Comparison of ENCODE assay signal across 9 cellular contexts in the genomic region with DNA sequence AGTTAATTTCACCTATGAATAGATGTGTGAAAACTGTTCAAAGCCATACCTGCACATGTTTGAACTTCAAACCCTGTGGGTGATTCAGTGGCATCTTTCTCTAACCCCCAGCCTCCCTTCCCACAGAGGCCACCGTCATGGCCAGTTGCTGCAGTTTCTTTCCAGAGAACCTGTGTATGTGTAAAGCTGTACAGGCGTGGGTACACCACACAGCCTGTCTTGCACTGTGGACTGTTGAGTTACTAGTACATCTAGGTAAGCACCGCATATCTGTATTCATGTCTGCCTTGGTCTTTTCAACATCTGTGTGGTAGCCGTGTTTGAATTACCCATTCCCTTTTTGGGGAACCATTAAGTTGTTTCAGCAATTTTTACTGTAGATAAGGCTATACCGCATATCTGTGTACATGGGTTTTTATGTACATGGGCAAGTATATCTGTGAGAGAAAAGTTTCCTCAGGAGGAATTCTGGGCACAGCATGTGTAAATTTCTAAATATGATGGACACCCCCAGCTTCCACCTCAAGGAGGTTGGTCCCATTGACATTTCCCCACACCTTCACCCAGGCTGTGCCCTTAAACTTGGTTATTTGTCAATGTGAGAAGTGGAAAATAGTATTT. TPM values are rescaled to one million over a fixed set of nuclear protein-coding genes. Genes with fewer than 3 reads are reported as not detected.
DNase-seq lines count a peak whose midpoint lies in the region; ATAC-seq and TF ChIP-seq lines count a peak whose summit lies in the region.
"Had no signal": no experiment of that assay in that cellular context is flagged by ENCODE, and none has a peak within 500 bp of the region (broad histone marks: within the 10 kb centered on the region; RNA-seq: fewer than 3 reads in every experiment).

No MANE protein-coding gene starts in this region.

- H3K4me2 ChIP-seq in mesendoderm (ENCODE audit: low read length) (no peak overlapping the region), H9 (ENCODE audit: insufficient read depth, insufficient read length, low read length) (no peak overlapping the region)

- intact Hi-C loops in left ventricle myocardium superior (cut with micrococcal nuclease): no loop called here

- no peaks in the 10 kb centered on the region for H3K36me3 ChIP-seq in mesendoderm (ENCODE audit: control insufficient read depth, insufficient read depth, low read length)

- H3K4me3 Mint-ChIP-seq in HFFc6 (peak overlapping the region; percentile 99), H9 (no peak overlapping the region)
- no peak overlapping the region for H3K4me3 Mint-ChIP-seq in activated naive CD8-positive, alpha-beta T cell treated with anti-CD3 and anti-CD28 coated beads for 36 hours
- H3K4me3 Mint-ChIP-seq in stimulated activated memory B cell treated with anti-CD40 and anti-IgM and Interleukin-4, amounts not matched to agents 10 μg/mL and 1 μg/mL and 100 μg/mL, for 72 hours: no peak overlapping the region

- H3K23ac ChIP-seq in mesendoderm (ENCODE audit: low read length) (no peak overlapping the region), H9 (ENCODE audit: insufficient read length, low read depth, low read length) (no peak overlapping the region)

- no peak overlapping the region for H2BK12ac ChIP-seq in H9 (ENCODE audit: insufficient read length, low read depth, low read length)

- H2AK5ac ChIP-seq in mesendoderm (ENCODE audit: low read length): no peak overlapping the region
- no peak overlapping the region for H2AK5ac ChIP-seq in H9 (ENCODE audit: insufficient read length, low read length)

- no peaks in the 10 kb centered on the region for H3K27me3 ChIP-seq in mesendoderm (ENCODE audit: insufficient read depth, low read length, poor library complexity)
- no peaks in the 10 kb centered on the region for H3K27me3 ChIP-seq in H9 (ENCODE audit: insufficient read depth, low read length)

- H3K79me2 ChIP-seq in mesendoderm (ENCODE audit: control insufficient read depth, insufficient read depth, low read length): no peaks in the 10 kb centered on the region
- H3K79me2 ChIP-seq in H9 (ENCODE audit: insufficient read depth, low read length): no peaks in the 10 kb centered on the region

- H3T11ph ChIP-seq in H9 (ENCODE audit: low read length): no peak overlapping the region

- H2BK20ac ChIP-seq in H9 (ENCODE audit: low read depth, low read length, poor library complexity, severe bottlenecking): no peak overlapping the region

- H3K27ac Mint-ChIP-seq in HFFc6: peak overlapping the region; percentile 98
- H3K27ac Mint-ChIP-seq in activated naive CD8-positive, alpha-beta T cell treated with anti-CD3 and anti-CD28 coated beads for 36 hours: peak overlapping the region; percentile 45
- peak overlapping the region; percentile 42 for H3K27ac Mint-ChIP-seq in stimulated activated memory B cell treated with anti-CD40 and anti-IgM and Interleukin-4, amounts not matched to agents 10 μg/mL and 1 μg/mL and 100 μg/mL, for 72 hours
- no peak overlapping the region for H3K27ac Mint-ChIP-seq in H9

- H3K9me3 Mint-ChIP-seq in HFFc6 (peaks cover 83% of the 10 kb centered on the region), H9 (no peaks in the 10 kb centered on the region)
- no peaks in the 10 kb centered on the region for H3K9me3 Mint-ChIP-seq in activated naive CD8-positive, alpha-beta T cell treated with anti-CD3 and anti-CD28 coated beads for 36 hours
- H3K9me3 Mint-ChIP-seq in stimulated activated memory B cell treated with anti-CD40 and anti-IgM and Interleukin-4, amounts not matched to agents 10 μg/mL and 1 μg/mL and 100 μg/mL, for 72 hours: no peaks in the 10 kb centered on the region

- peak; percentile 4 for ATAC-seq in left ventricle myocardium superior
- no peak for ATAC-seq in stimulated activated memory B cell treated with anti-CD40 and anti-IgM and Interleukin-4, amounts not matched to agents 10 μg/mL and 1 μg/mL and 100 μg/mL, for 72 hours

- peaks cover 98% of the 10 kb centered on the region for H3K27me3 Mint-ChIP-seq in HFFc6 (ENCODE audit: insufficient read depth)
- H3K27me3 Mint-ChIP-seq in activated naive CD8-positive, alpha-beta T cell treated with anti-CD3 and anti-CD28 coated beads for 36 hours: no peaks in the 10 kb centered on the region
- H3K27me3 Mint-ChIP-seq in stimulated activated memory B cell treated with anti-CD40 and anti-IgM and Interleukin-4, amounts not matched to agents 10 μg/mL and 1 μg/mL and 100 μg/mL, for 72 hours: no peaks in the 10 kb centered on the region
- peaks cover 3% of the 10 kb centered on the region; the same call in 1 of the 2 replicates for H3K27me3 Mint-ChIP-seq in H9 (ENCODE audit: low read depth)

- H3K4me1 ChIP-seq in mesendoderm (ENCODE audit: control insufficient read depth, low read depth, low read length) (no peaks in the 10 kb centered on the region), H9 (ENCODE audit: insufficient read depth, low read length) (no peaks in the 10 kb centered on the region)

- H2BK15ac ChIP-seq in mesendoderm (replicated peaks; ENCODE audit: low read depth) (no peak overlapping the region), H9 (ENCODE audit: low read depth, low read length) (no peak overlapping the region)

- no peak overlapping the region for H3K4me3 ChIP-seq in mesendoderm (ENCODE audit: low read length)

- H4K8ac ChIP-seq in mesendoderm (ENCODE audit: low read depth, low read length): no peak overlapping the region
- no peak overlapping the region for H4K8ac ChIP-seq in H9 (replicated peaks; ENCODE audit: insufficient read length, low read depth, low read length)

- H3K9ac ChIP-seq in mesendoderm (ENCODE audit: low read length) (no peak overlapping the region), H9 (ENCODE audit: extremely low read depth, insufficient read length, low read length) (no peak overlapping the region)

- H3K9me3 ChIP-seq in H9 (ENCODE audit: control insufficient read depth, low read depth, low read length): no peaks in the 10 kb centered on the region

- H4K20me1 ChIP-seq in H9 (ENCODE audit: control insufficient read depth, insufficient read depth, insufficient read length): no peaks in the 10 kb centered on the region

- H4K91ac ChIP-seq in H9 (ENCODE audit: insufficient read length, low read depth, low read length): no peak overlapping the region

- H3K18ac ChIP-seq in mesendoderm (ENCODE audit: low read length) (no peak overlapping the region), H9 (ENCODE audit: insufficient read length, low read depth, low read length) (no peak overlapping the region)

- no peak overlapping the region for H2BK5ac ChIP-seq in mesendoderm (ENCODE audit: low read length)
- H2BK5ac ChIP-seq in H9 (ENCODE audit: insufficient read length, low read length): no peak overlapping the region

- no peak overlapping the region for H2AFZ ChIP-seq in H9 (ENCODE audit: low read length)

- peaks cover 82% of the 10 kb centered on the region for H3K36me3 Mint-ChIP-seq in HFFc6 (ENCODE audit: low read depth)
- peaks cover 40% of the 10 kb centered on the region for H3K36me3 Mint-ChIP-seq in activated naive CD8-positive, alpha-beta T cell treated with anti-CD3 and anti-CD28 coated beads for 36 hours
- peaks cover 47% of the 10 kb centered on the region for H3K36me3 Mint-ChIP-seq in stimulated activated memory B cell treated with anti-CD40 and anti-IgM and Interleukin-4, amounts not matched to agents 10 μg/mL and 1 μg/mL and 100 μg/mL, for 72 hours
- H3K36me3 Mint-ChIP-seq in H9 (ENCODE audit: insufficient read depth in 1 of 3, low read depth in 3 of 3): no peaks in the 10 kb centered on the region

- TF ChIP-seq CTCF in HFFc6 (IDR thresholded peaks at IDR 0.05): no peak
- no peak for TF ChIP-seq CTCF in H9 (conservative IDR thresholded peaks at IDR 0.05)

- H3K79me1 ChIP-seq in mesendoderm (ENCODE audit: low read length) (no peaks in the 10 kb centered on the region), H9 (ENCODE audit: insufficient read depth, low read depth, low read length, poor library complexity, severe bottlenecking) (no peaks in the 10 kb centered on the region)

- no peak overlapping the region for H2BK120ac ChIP-seq in mesendoderm (ENCODE audit: low read depth, low read length)
- no peak overlapping the region for H2BK120ac ChIP-seq in H9 (ENCODE audit: low read depth, low read length, poor library complexity, severe bottlenecking)

- no peak overlapping the region for H3K14ac ChIP-seq in H9 (ENCODE audit: insufficient read depth, low read length)

- H3K27ac ChIP-seq in mesendoderm (ENCODE audit: low read depth, low read length) (no peak overlapping the region), H9 (ENCODE audit: insufficient read length, low read depth, low read length) (no peak overlapping the region)

- H3K23me2 ChIP-seq in H9 (ENCODE audit: insufficient read length, low read depth, low read length, poor library complexity, severe bottlenecking): no peaks in the 10 kb centered on the region

- no CpG with 5 or more reads among the region's 5 CpGs for WGBS in mesendoderm (ENCODE audit: extremely low coverage, insufficient coverage, low lambda C conversion rate)
- WGBS in H9 (ENCODE audit: extremely low coverage, insufficient read length, low lambda C conversion rate): no CpG with 5 or more reads among the region's 5 CpGs

- DNase-seq in HFFc6 (no peak), left ventricle myocardium superior (no peak), mesendoderm (no peak), NCI-H1105 treated with DMSO at 0.1 percent for 48 hours (lab: John Stamatoyannopoulos, UW) (no peak), H4 (ENCODE audit: low spot score) (no peak), H9 (no peak)
- DNase-seq in activated naive CD8-positive, alpha-beta T cell treated with anti-CD3 and anti-CD28 coated beads for 36 hours: no peak
- DNase-seq: SHP77 had no signal

- H3K4ac ChIP-seq in mesendoderm (ENCODE audit: low read depth, low read length): no peak overlapping the region
- no peak overlapping the region for H3K4ac ChIP-seq in H9 (ENCODE audit: low read depth, low read length)

- H4K5ac ChIP-seq in mesendoderm (ENCODE audit: low read length): no peak overlapping the region
- H4K5ac ChIP-seq in H9 (ENCODE audit: insufficient read length, low read depth, low read length): no peak overlapping the region

- H3K56ac ChIP-seq in mesendoderm (ENCODE audit: low read length): no peak overlapping the region
- no peak overlapping the region for H3K56ac ChIP-seq in H9 (ENCODE audit: insufficient read length, low read depth, low read length)

- peaks cover 89% of the 10 kb centered on the region for H3K4me1 Mint-ChIP-seq in HFFc6 (ENCODE audit: low read depth)
- peaks cover 72% of the 10 kb centered on the region for H3K4me1 Mint-ChIP-seq in activated naive CD8-positive, alpha-beta T cell treated with anti-CD3 and anti-CD28 coated beads for 36 hours
- H3K4me1 Mint-ChIP-seq in stimulated activated memory B cell treated with anti-CD40 and anti-IgM and Interleukin-4, amounts not matched to agents 10 μg/mL and 1 μg/mL and 100 μg/mL, for 72 hours: peaks cover 79% of the 10 kb centered on the region
- H3K4me1 Mint-ChIP-seq in H9: peaks cover 0 to 4% of the 10 kb centered on the region in 2 experiments; a peak in 1 of 4 replicates

RNA-seq across cellular contexts. Expression of a gene that starts 13.9 kb away (rescaled TPM):
- 100 to 1,000 TPM; 185 to 250 (median 213) TPM for total RNA-seq in HFFc6 (2021; fragmentation: NEBNext Ultra II Directional; extraction: Animal tissue kit (Norgen Biotek cat#: 25700))
- total RNA-seq in activated naive CD8-positive, alpha-beta T cell treated with anti-CD3 and anti-CD28 coated beads for 36 hours: 100 to 1,000 TPM; 136 to 155 TPM
- total RNA-seq in left ventricle myocardium superior (508 TPM), H9 (2021) (11.1 and 12.7 TPM in 2 replicates)
- 3.7 TPM for polyA plus RNA-seq in mesendoderm (2013, experiment 1 of 2)
- 4.5 TPM for polyA plus RNA-seq in mesendoderm (2013, experiment 2 of 2)
- total RNA-seq in H4 (2014; rRNA removed; shearing (Covaris generic)): 2.9 and 3.4 TPM in 2 replicates

RNA-seq across cellular contexts. Expression of a gene that starts 50.1 kb away (rescaled TPM):
- total RNA-seq in HFFc6 (2021; fragmentation: NEBNext Ultra II Directional; extraction: Animal tissue kit (Norgen Biotek cat#: 25700)): 10 to 100 TPM; 22.4 to 28.5 (median 27.1) TPM
- total RNA-seq in activated naive CD8-positive, alpha-beta T cell treated with anti-CD3 and anti-CD28 coated beads for 36 hours: 10 to 100 TPM; 33.1 to 36.3 TPM
- 9.7 TPM for total RNA-seq in left ventricle myocardium superior
- 10.9 TPM for polyA plus RNA-seq in mesendoderm (2013, experiment 1 of 2)
- polyA plus RNA-seq in mesendoderm (2013, experiment 2 of 2): 10.4 TPM
- 16.3 and 37.3 TPM in 2 replicates for total RNA-seq in H4 (2014; rRNA removed; shearing (Covaris generic))
- total RNA-seq in H9 (2021): 19.0 and 22.7 TPM in 2 replicates

RNA-seq across cellular contexts. Expression of a gene that starts 54.1 kb away (rescaled TPM):
- 1 to 10 TPM; 4.9 to 8.9 (median 5.8) TPM for total RNA-seq in HFFc6 (2021; fragmentation: NEBNext Ultra II Directional; extraction: Animal tissue kit (Norgen Biotek cat#: 25700))
- 10 to 100 TPM; 15.4 to 15.7 TPM for total RNA-seq in activated naive CD8-positive, alpha-beta T cell treated with anti-CD3 and anti-CD28 coated beads for 36 hours
- total RNA-seq in left ventricle myocardium superior: 4.6 TPM
- 0.95 TPM for polyA plus RNA-seq in mesendoderm (2013, experiment 1 of 2)
- 0.76 TPM for polyA plus RNA-seq in mesendoderm (2013, experiment 2 of 2)
- total RNA-seq in H4 (2014; rRNA removed; shearing (Covaris generic)): 0.10 and 0.91 TPM in 2 replicates
- total RNA-seq in H9 (2021): 1.1 and 1.6 TPM in 2 replicates

Comparison
In these comparisons a context has a peak if more than half of its experiments do, and no peak if none do; other contexts are left out.
1. H3K27ac Mint-ChIP-seq: peak in HFFc6 (single experiment), activated naive CD8-positive, alpha-beta T cell treated with anti-CD3 and anti-CD28 coated beads for 36 hours (single experiment) and stimulated activated memory B cell treated with anti-CD40 and anti-IgM and Interleukin-4, amounts not matched to agents 10 μg/mL and 1 μg/mL and 100 μg/mL, for 72 hours (single experiment); none in H9 (0 of 3).